11 cellular contexts compared by ENCODE assay signal in the genomic region with DNA sequence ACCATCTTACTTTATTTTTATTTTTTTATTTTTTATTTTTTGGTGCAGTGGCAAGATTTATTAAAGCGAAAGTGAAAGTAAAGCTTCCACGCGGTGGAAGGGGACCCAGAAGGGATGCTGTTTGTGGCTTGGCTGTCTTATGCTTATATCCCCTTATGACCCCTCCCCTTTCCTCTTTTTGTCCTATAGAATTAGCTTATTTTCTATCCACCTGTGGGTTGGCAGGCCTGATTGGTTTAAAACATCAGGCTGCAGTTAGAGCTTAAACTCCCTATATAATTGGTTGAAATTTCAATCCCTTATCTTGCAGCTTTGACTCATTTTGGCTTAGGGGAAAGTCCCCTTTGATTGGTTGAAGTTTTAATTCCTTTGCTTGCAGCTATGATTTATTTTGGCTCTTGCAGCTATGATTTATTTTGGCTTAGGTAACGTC. TPM values are rescaled to one million over a fixed set of nuclear protein-coding genes. Genes with fewer than 3 reads are reported as not detected.
A peak's percentile ranks its signal among the peaks of the same experiment; 100 is the strongest.
DNase-seq lines count a peak whose midpoint lies in the region; ATAC-seq, FAIRE-seq and TF ChIP-seq lines count a peak whose summit lies in the region.
"Had no signal": no experiment of that assay in that cellular context is flagged by ENCODE, and none has a peak within 500 bp of the region (broad histone marks: within the 10 kb centered on the region; RNA-seq: fewer than 3 reads in every experiment).

No MANE protein-coding gene starts in this region.

- H3K4me3 ChIP-seq in duodenal mucosa (ENCODE audit: low read depth in 1 of 2, low read length in 2 of 2) (peak overlapping the region; percentile 53 to 58), small intestine (ENCODE audit: low read depth in 1 of 2, low read length in 2 of 2) (peak overlapping the region in 1 of 2 donors; percentile 17)

- H3K36me3 ChIP-seq in duodenal mucosa (ENCODE audit: control insufficient read depth in 1 of 2, insufficient read depth in 2 of 2, low read length in 2 of 2) (no peaks in the 10 kb centered on the region), small intestine (ENCODE audit: control insufficient read depth in 2 of 2, insufficient read depth in 2 of 2, low read length in 2 of 2) (no peaks in the 10 kb centered on the region)

- H3K9me3 ChIP-seq in duodenal mucosa (ENCODE audit: control insufficient read depth in 1 of 2, low read length in 2 of 2) (no peaks in the 10 kb centered on the region), small intestine (ENCODE audit: control insufficient read depth, low read depth) (no peaks in the 10 kb centered on the region)

- WGBS in small intestine, 3 donors = 39 to 49% (median 43%) methylated on average over 4 of the region's 4 CpGs

- no peak for TF ChIP-seq CTCF in chondrocyte (IDR thresholded peaks at IDR 0.05)

- no peak for ATAC-seq in left colon

- no peaks in the 10 kb centered on the region for H3K9me3 Mint-ChIP-seq in activated naive CD8-positive, alpha-beta T cell (ENCODE audit: low read depth)
- H3K9me3 Mint-ChIP-seq in activated naive CD8-positive, alpha-beta T cell treated with anti-CD3 and anti-CD28 coated beads for 36 hours = no peaks in the 10 kb centered on the region
- H3K9me3 Mint-ChIP-seq in chondrocyte (ENCODE audit: low read depth) = no peaks in the 10 kb centered on the region

- H3K9ac ChIP-seq in duodenal mucosa (ENCODE audit: low read depth in 1 of 2, low read length in 2 of 2) = no peak overlapping the region

- peak overlapping the region; percentile 42 for H3K4me3 Mint-ChIP-seq in activated naive CD8-positive, alpha-beta T cell
- H3K4me3 Mint-ChIP-seq in activated naive CD8-positive, alpha-beta T cell treated with anti-CD3 and anti-CD28 coated beads for 36 hours = no peak overlapping the region
- H3K4me3 Mint-ChIP-seq in chondrocyte (ENCODE audit: unreplicated experiment) = no peak overlapping the region

- intact Hi-C loops in left colon (cut with DNase I, micrococcal nuclease) = loop anchor here in 1 of 2 donors (10.0 kb wide), 1 partner anchor 98 kb away; no protein-coding TSS in a partner anchor

- no peaks in the 10 kb centered on the region for H3K4me1 ChIP-seq in duodenal mucosa (ENCODE audit: control insufficient read depth in 1 of 2, insufficient read depth in 2 of 2, low read length in 2 of 2)
- H3K4me1 ChIP-seq in small intestine (ENCODE audit: control insufficient read depth in 2 of 2, insufficient read depth in 1 of 2, low read depth in 1 of 2, low read length in 1 of 2) = no peaks in the 10 kb centered on the region

- DNase-seq in activated naive CD8-positive, alpha-beta T cell treated with anti-CD3 and anti-CD28 coated beads for 36 hours = no peak
- peak; percentile 34 for DNase-seq in NAMALWA (ENCODE audit: low spot score)
- DNase-seq in small intestine = peak; percentile 43
- no peak for DNase-seq in left colon
- DNase-seq in effector CD4-positive, alpha-beta T cell = no peak
- no peak for DNase-seq in chondrocyte (ENCODE audit: low spot score)
- DNase-seq: KG1, NCI-H510A treated with DMSO at 0.1 percent for 48 hours had no signal

- no peak for FAIRE-seq in small intestine (lab: Jason Lieb, UNC)

- H3K4me1 Mint-ChIP-seq in activated naive CD8-positive, alpha-beta T cell (ENCODE audit: low read depth) = peaks cover 3% of the 10 kb centered on the region
- H3K4me1 Mint-ChIP-seq in activated naive CD8-positive, alpha-beta T cell treated with anti-CD3 and anti-CD28 coated beads for 36 hours = peaks cover 5% of the 10 kb centered on the region
- peaks cover 6% of the 10 kb centered on the region for H3K4me1 Mint-ChIP-seq in chondrocyte (ENCODE audit: low read depth)

- H3K36me3 Mint-ChIP-seq in activated naive CD8-positive, alpha-beta T cell = no peaks in the 10 kb centered on the region
- no peaks in the 10 kb centered on the region for H3K36me3 Mint-ChIP-seq in activated naive CD8-positive, alpha-beta T cell treated with anti-CD3 and anti-CD28 coated beads for 36 hours
- no peaks in the 10 kb centered on the region for H3K36me3 Mint-ChIP-seq in chondrocyte (ENCODE audit: low read depth)

- H3K27ac ChIP-seq in duodenal mucosa (ENCODE audit: low read depth, low read length) (no peak overlapping the region), small intestine (ENCODE audit: low read depth in 1 of 2, low read length in 1 of 2) (no peak overlapping the region)

- no peak overlapping the region for H3K27ac Mint-ChIP-seq in activated naive CD8-positive, alpha-beta T cell
- no peak overlapping the region for H3K27ac Mint-ChIP-seq in activated naive CD8-positive, alpha-beta T cell treated with anti-CD3 and anti-CD28 coated beads for 36 hours
- no peak overlapping the region for H3K27ac Mint-ChIP-seq in chondrocyte (ENCODE audit: unreplicated experiment)
- H3K27ac Mint-ChIP-seq: progenitor cell of endocrine pancreas had no signal

- H3K27me3 Mint-ChIP-seq in activated naive CD8-positive, alpha-beta T cell = no peaks in the 10 kb centered on the region
- H3K27me3 Mint-ChIP-seq in activated naive CD8-positive, alpha-beta T cell treated with anti-CD3 and anti-CD28 coated beads for 36 hours = no peaks in the 10 kb centered on the region
- no peaks in the 10 kb centered on the region for H3K27me3 Mint-ChIP-seq in chondrocyte (ENCODE audit: low read depth)

- H3K27me3 ChIP-seq in duodenal mucosa (ENCODE audit: control insufficient read depth in 1 of 2, insufficient read depth in 2 of 2, low read length in 2 of 2) (no peaks in the 10 kb centered on the region), small intestine (ENCODE audit: control insufficient read depth in 2 of 2, insufficient read depth in 2 of 2, low read length in 2 of 2) (no peaks in the 10 kb centered on the region)

RNA-seq across cellular contexts. Expression of a gene that starts 50.5 kb away (rescaled TPM):
- total RNA-seq in activated naive CD8-positive, alpha-beta T cell treated with anti-CD3 and anti-CD28 coated beads for 36 hours = not detected
- polyA plus RNA-seq in small intestine = 100 to 1,000 TPM in 1 of 3 donors, 10 to 100 TPM in 2; 14.3 to 169 (median 31.1) TPM
- total RNA-seq in left colon (10 to 100 TPM; 27.2 to 42.2 TPM), chondrocyte (354 to 375 TPM (median 370 TPM) in 3 replicates)

RNA-seq across cellular contexts. Expression of a gene that starts 53.6 kb away (rescaled TPM):
- 1 to 10 TPM; 5.7 to 6.2 TPM for total RNA-seq in activated naive CD8-positive, alpha-beta T cell treated with anti-CD3 and anti-CD28 coated beads for 36 hours
- 10 to 100 TPM in 1 of 3 donors, 1 to 10 TPM in 2; 9.3 to 12.1 (median 10.0) TPM for polyA plus RNA-seq in small intestine
- total RNA-seq in left colon (10 to 100 TPM in 1 of 2 donors, 1 to 10 TPM in 1; 9.2 to 12.5 TPM), chondrocyte (2.2 to 3.7 TPM (median 2.9 TPM) in 3 replicates)

RNA-seq across cellular contexts. Expression of a gene that starts 53.7 kb away (rescaled TPM):
- total RNA-seq in activated naive CD8-positive, alpha-beta T cell treated with anti-CD3 and anti-CD28 coated beads for 36 hours = 10 to 100 TPM; 45.4 to 47.3 TPM
- 10 to 100 TPM; 17.0 to 21.4 (median 20.8) TPM for polyA plus RNA-seq in small intestine
- 10 to 100 TPM; 31.1 to 33.6 TPM for total RNA-seq in left colon
- total RNA-seq in chondrocyte = 27.4 to 37.6 TPM (median 37.1 TPM) in 3 replicates

Comparison
In these comparisons a context has a peak if more than half of its experiments do, and no peak if none do; other contexts are left out.
1. DNase-seq: peak in NAMALWA (single experiment) and small intestine (single experiment); none in activated naive CD8-positive, alpha-beta T cell treated with anti-CD3 and anti-CD28 coated beads for 36 hours (single experiment), left colon (0 of 2), effector CD4-positive, alpha-beta T cell (single experiment) and chondrocyte (single experiment).
2. RNA of a gene that starts 50.5 kb away (total RNA-seq): 354 to 375 TPM in chondrocyte and 27.2 to 42.2 TPM in left colon; not detected in activated naive CD8-positive, alpha-beta T cell treated with anti-CD3 and anti-CD28 coated beads for 36 hours; every median in the first group is over 10 times any median in the second.